In the genomic region with DNA sequence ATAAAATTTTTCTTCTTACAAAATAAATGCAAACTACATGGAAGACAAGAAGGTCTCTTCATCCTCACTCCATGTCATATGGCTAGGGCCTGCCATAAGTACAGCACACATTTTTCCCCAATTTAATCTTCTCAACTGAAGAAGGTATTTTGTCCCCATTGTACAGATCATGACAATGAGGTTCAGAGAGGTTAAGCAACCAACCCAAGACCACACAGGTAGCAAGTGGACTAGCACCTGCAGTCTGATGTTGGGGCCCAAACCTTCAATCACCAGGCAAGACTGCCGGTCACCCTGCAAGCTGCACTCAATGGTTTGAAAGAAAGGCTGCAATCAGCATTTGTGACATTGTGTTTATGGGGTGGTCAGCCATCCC, we compare ENCODE assay signal across 32 cellular contexts. TPM values are rescaled to one million over a fixed set of nuclear protein-coding genes. Genes with fewer than 3 reads are reported as not detected.
"Had no signal": no experiment of that assay in that cellular context is flagged by ENCODE, and none has a peak within 500 bp of the region (broad histone marks: within the 10 kb centered on the region; RNA-seq: fewer than 3 reads in every experiment).

No MANE protein-coding gene starts in this region.

- H3K4me3 ChIP-seq: ascending aorta, cardiac muscle cell, MG63, SJCRH30, SK-N-MC had no signal

- H3K4me1 Mint-ChIP-seq: activated naive CD4-positive, alpha-beta T cell treated with anti-CD3 and anti-CD28 coated beads, Interleukin-2, amount 50 U/mL, for 24 hours; activated naive CD8-positive, alpha-beta T cell treated with anti-CD3 and anti-CD28 coated beads, Interleukin-2, amount 10 ng/mL, durations not matched to agents 7 days and 5 days had no signal

- H3K36me3 Mint-ChIP-seq: activated naive CD4-positive, alpha-beta T cell treated with anti-CD3 and anti-CD28 coated beads, Interleukin-2, amount 50 U/mL, for 24 hours; activated naive CD8-positive, alpha-beta T cell treated with anti-CD3 and anti-CD28 coated beads, Interleukin-2, amount 10 ng/mL, durations not matched to agents 7 days and 5 days had no signal

- H3K27me3 ChIP-seq: ascending aorta, cardiac muscle cell, MG63, SJCRH30 had no signal

- H3K27ac ChIP-seq: ascending aorta, cardiac muscle cell, SK-N-MC had no signal

- H3K9me3 ChIP-seq: ascending aorta, MG63, SJCRH30 had no signal

- H3K36me3 ChIP-seq: ascending aorta, cardiac muscle cell, MG63, SJCRH30 had no signal

- DNase-seq: activated CD4-positive, alpha-beta T cell treated with anti-CD3 and anti-CD28 coated beads, Interleukin-2, amount 10 ng/mL, durations not matched to agents 7 days and 5 days; activated CD4-positive, alpha-beta T cell treated with anti-CD3 and anti-CD28 coated beads, Interleukin-2, amount 50 U/mL, for 48 hours; activated CD8-positive, alpha-beta T cell treated with anti-CD3 and anti-CD28 coated beads, Interleukin-2, amount 10 ng/mL, durations not matched to agents 7 days and 5 days; activated gamma-delta T cell; activated naive CD4-positive, alpha-beta T cell treated with Interleukin-2 at 50 U/mL for 16 hours; activated naive CD8-positive, alpha-beta T cell treated with anti-CD3 and anti-CD28 coated beads, Interleukin-2, amount 10 ng/mL, durations not matched to agents 7 days and 5 days; activated T-cell treated with anti-CD3 and anti-CD28 coated beads, Interleukin-2, amount 50 U/mL, for 24 hours; amygdala; Kasumi-1; KG1; MG63; NCI-H1048; NCI-H1105 treated with DMSO at 0.1 percent for 48 hours; NCI-H1436; NCI-H1694; NCI-H2029; NCI-H345; NCI-H524 treated with DMSO at 0.1 percent for 48 hours; NCI-H748 treated with DMSO at 0.1 percent for 48 hours; NK-92 treated with Interleukin-12 subunit alpha and Interleukin-12 subunit beta, amount 100 ng/mL, for 24 hours; SHP77; SJCRH30; T1000 had no signal

- H3K4me3 Mint-ChIP-seq: activated CD4-positive, alpha-beta T cell treated with anti-CD3 and anti-CD28 coated beads, Interleukin-2, amount 10 ng/mL, durations not matched to agents 7 days and 5 days; activated CD8-positive, alpha-beta T cell treated with anti-CD3 and anti-CD28 coated beads, Interleukin-2, amount 10 ng/mL, durations not matched to agents 7 days and 5 days; activated naive CD4-positive, alpha-beta T cell treated with anti-CD3 and anti-CD28 coated beads, Interleukin-2, amount 50 U/mL, for 24 hours; activated naive CD8-positive, alpha-beta T cell treated with anti-CD3 and anti-CD28 coated beads, Interleukin-2, amount 10 ng/mL, durations not matched to agents 7 days and 5 days; activated T-cell treated with anti-CD3 and anti-CD28 coated beads, Interleukin-2, amount 50 U/mL, for 24 hours; central memory CD8-positive, alpha-beta T cell had no signal

- H3K27ac Mint-ChIP-seq: activated CD4-positive, alpha-beta T cell treated with anti-CD3 and anti-CD28 coated beads, Interleukin-2, amount 10 ng/mL, durations not matched to agents 7 days and 5 days; activated CD8-positive, alpha-beta T cell treated with anti-CD3 and anti-CD28 coated beads, Interleukin-2, amount 10 ng/mL, durations not matched to agents 7 days and 5 days; activated naive CD4-positive, alpha-beta T cell treated with anti-CD3 and anti-CD28 coated beads, Interleukin-2, amount 50 U/mL, for 24 hours; activated naive CD8-positive, alpha-beta T cell treated with anti-CD3 and anti-CD28 coated beads, Interleukin-2, amount 10 ng/mL, durations not matched to agents 7 days and 5 days; activated T-cell treated with anti-CD3 and anti-CD28 coated beads, Interleukin-2, amount 50 U/mL, for 24 hours; activated T-helper 2 cell treated with anti-CD3 and anti-CD28 coated beads, Interferon-gamma antibody, Interleukin-2, Interleukin-4, amounts not matched to agents 10 μg/mL and 5 μg/mL and 100 μg/mL, durations not matched to agents 14 hours and 24 hours and 36 hours had no signal

- H3K9me3 Mint-ChIP-seq: activated CD4-positive, alpha-beta T cell treated with anti-CD3 and anti-CD28 coated beads, Interleukin-2, amount 10 ng/mL, durations not matched to agents 7 days and 5 days; activated naive CD4-positive, alpha-beta T cell treated with anti-CD3 and anti-CD28 coated beads, Interleukin-2, amount 50 U/mL, for 24 hours; activated naive CD8-positive, alpha-beta T cell treated with anti-CD3 and anti-CD28 coated beads, Interleukin-2, amount 10 ng/mL, durations not matched to agents 7 days and 5 days; activated T-cell treated with anti-CD3 and anti-CD28 coated beads, Interleukin-2, amount 50 U/mL, for 24 hours; activated T-helper 2 cell treated with anti-CD3 and anti-CD28 coated beads, Interferon-gamma antibody, Interleukin-2, Interleukin-4, amounts not matched to agents 10 μg/mL and 5 μg/mL and 100 μg/mL, durations not matched to agents 14 hours and 24 hours and 36 hours; central memory CD8-positive, alpha-beta T cell had no signal

- H3K4me1 ChIP-seq: ascending aorta had no signal

- ATAC-seq: activated CD8-positive, alpha-beta T cell treated with anti-CD3 and anti-CD28 coated beads, Interleukin-2, amount 10 ng/mL, durations not matched to agents 7 days and 5 days had no signal

RNA-seq across cellular contexts. Expression of a gene that starts 6.5 kb away (rescaled TPM):
- total RNA-seq: activated CD4-positive, alpha-beta T cell treated with anti-CD3 and anti-CD28 coated beads, Interleukin-2, amount 10 ng/mL, durations not matched to agents 7 days and 5 days; activated CD8-positive, alpha-beta T cell treated with anti-CD3 and anti-CD28 coated beads, Interleukin-2, amount 10 ng/mL, durations not matched to agents 7 days and 5 days; activated naive CD8-positive, alpha-beta T cell treated with anti-CD3 and anti-CD28 coated beads, Interleukin-2, amount 10 ng/mL, durations not matched to agents 7 days and 5 days; activated T-helper 2 cell treated with anti-CD3 and anti-CD28 coated beads, Interferon-gamma antibody, Interleukin-2, Interleukin-4, amounts not matched to agents 10 μg/mL and 5 μg/mL and 100 μg/mL, durations not matched to agents 14 hours and 24 hours and 36 hours; cardiac muscle cell; OCI-LY7; T-helper 1 cell treated with Interleukin-12 subunit alpha and Interleukin-12 subunit beta and Interleukin-4 antibody, amounts not matched to agents 30 ng/mL and 1 ng/mL, for 36 hours; T-helper 2 cell treated with Interferon-gamma antibody and Interleukin-4, amounts not matched to agents 100 ng/mL and 5 ng/mL, for 36 hours had no signal
- polyA plus RNA-seq: cardiac muscle cell had no signal
